19 cellular contexts compared by ENCODE assay signal in the genomic region with DNA sequence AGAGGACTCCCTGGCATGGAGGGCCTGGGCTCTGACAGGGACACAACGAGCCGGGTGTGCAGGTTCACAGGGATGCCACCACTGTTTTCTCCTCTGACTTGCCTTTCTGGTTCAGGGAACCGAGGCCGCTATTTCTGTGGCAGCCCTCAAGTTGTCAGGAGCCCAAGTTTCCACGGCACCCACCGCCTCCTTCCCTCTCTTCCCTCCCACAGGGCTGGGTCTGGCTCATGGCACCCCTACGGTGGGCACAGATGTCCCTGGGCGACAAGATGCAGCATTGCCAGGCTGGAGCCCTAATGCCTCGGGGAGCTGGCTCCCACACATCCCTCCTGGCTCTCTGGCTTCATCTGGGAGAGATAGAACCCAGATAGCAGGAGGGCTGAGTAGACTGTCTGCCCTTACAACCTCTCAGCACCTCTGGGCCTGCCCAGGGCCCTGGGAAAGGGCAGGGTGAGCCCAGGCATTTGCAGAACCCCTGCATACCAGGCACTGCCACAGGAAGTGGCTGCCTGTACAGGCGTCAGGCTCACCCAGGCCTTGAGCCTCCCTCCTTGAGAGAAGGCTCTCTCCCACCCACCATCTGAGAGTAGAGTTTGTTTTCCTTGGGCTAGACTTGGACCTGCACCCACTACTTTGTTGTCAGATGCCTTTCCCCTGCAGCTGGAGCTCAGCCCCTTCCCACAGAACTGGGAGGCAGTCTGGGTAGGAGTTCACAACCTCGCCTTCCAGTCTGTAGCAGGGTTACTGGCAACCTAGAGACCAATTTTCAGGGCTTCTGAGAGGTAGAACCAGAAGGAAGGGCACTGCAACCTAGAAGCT.
"Had no signal": no experiment of that assay in that cellular context is flagged by ENCODE, and none has a peak within 500 bp of the region (broad histone marks: within the 10 kb centered on the region; RNA-seq: fewer than 3 reads in every experiment).

No MANE protein-coding gene starts in this region.

- H3K36me3 Mint-ChIP-seq: immature natural killer cell, type B pancreatic cell had no signal

- H3K27me3 ChIP-seq: esophagus squamous epithelium, heart right ventricle, right atrium auricular region had no signal

- ATAC-seq: activated CD4-positive, alpha-beta T cell treated with anti-CD3 and anti-CD28 coated beads for 36 hours; effector memory CD8-positive, alpha-beta T cell; heart right ventricle; left ventricle myocardium superior had no signal

- H3K27ac Mint-ChIP-seq: activated CD4-positive, alpha-beta memory T cell treated with anti-CD3 and anti-CD28 coated beads for 36 hours; activated CD4-positive, alpha-beta T cell treated with anti-CD3 and anti-CD28 coated beads for 36 hours; activated T-cell treated with anti-CD3 and anti-CD28 coated beads, Interleukin-2, amount 50 U/mL, for 24 hours; immature natural killer cell; memory B cell; progenitor cell of endocrine pancreas; type B pancreatic cell had no signal

- H3K4me3 Mint-ChIP-seq: activated CD4-positive, alpha-beta memory T cell treated with anti-CD3 and anti-CD28 coated beads for 36 hours; activated CD4-positive, alpha-beta T cell treated with anti-CD3 and anti-CD28 coated beads for 36 hours; activated T-cell treated with anti-CD3 and anti-CD28 coated beads, Interleukin-2, amount 50 U/mL, for 24 hours; effector memory CD8-positive, alpha-beta T cell; immature natural killer cell; memory B cell; type B pancreatic cell had no signal

- H3K27ac ChIP-seq: heart right ventricle, right atrium auricular region had no signal

- H3K4me1 Mint-ChIP-seq: immature natural killer cell, memory B cell had no signal

- DNase-seq: activated CD4-positive, alpha-beta memory T cell treated with anti-CD3 and anti-CD28 coated beads for 36 hours; activated CD4-positive, alpha-beta T cell treated with anti-CD3 and anti-CD28 coated beads for 36 hours; activated effector memory CD4-positive, alpha-beta T cell treated with anti-CD3 and anti-CD28 coated beads, Interleukin-2, amount 50 U/mL, for 16 hours; activated naive CD4-positive, alpha-beta T cell treated with anti-CD3 and anti-CD28 coated beads, Interleukin-2, amount 50 U/mL, for 16 hours; activated T-cell treated with anti-CD3 and anti-CD28 coated beads, Interleukin-2, amount 50 U/mL, for 24 hours; amniotic stem cell; effector memory CD8-positive, alpha-beta T cell; esophagus squamous epithelium; heart right ventricle; immature natural killer cell; left ventricle myocardium superior; stimulated activated CD4-positive, alpha-beta T cell treated with anti-CD3 and anti-CD28 coated beads, Interleukin-12 subunit alpha, Interleukin-12 subunit beta, amount 100 ng/mL, for 4 hours; stimulated activated CD4-positive, alpha-beta T cell treated with anti-CD3 and anti-CD28 coated beads, Interleukin-1b, Interleukin-23, amount 100 ng/mL, for 48 hours; stimulated activated CD8-positive, alpha-beta memory T cell treated with anti-CD3 and anti-CD28 coated beads, Interleukin-4, amount 100 ng/mL, for 48 hours; stimulated activated naive CD4-positive, alpha-beta T cell treated with Interleukin-2 at 50 U/mL for 16 hours had no signal

- H3K27me3 Mint-ChIP-seq: activated CD4-positive, alpha-beta memory T cell treated with anti-CD3 and anti-CD28 coated beads for 36 hours; activated CD4-positive, alpha-beta T cell treated with anti-CD3 and anti-CD28 coated beads for 36 hours; activated T-cell treated with anti-CD3 and anti-CD28 coated beads, Interleukin-2, amount 50 U/mL, for 24 hours; effector memory CD8-positive, alpha-beta T cell; memory B cell had no signal

- H3K4me3 ChIP-seq: esophagus squamous epithelium, heart right ventricle, right atrium auricular region had no signal

- H3K9me3 ChIP-seq: esophagus squamous epithelium had no signal

- H3K9me3 Mint-ChIP-seq: activated CD4-positive, alpha-beta memory T cell treated with anti-CD3 and anti-CD28 coated beads for 36 hours; activated T-cell treated with anti-CD3 and anti-CD28 coated beads, Interleukin-2, amount 50 U/mL, for 24 hours; effector memory CD8-positive, alpha-beta T cell; immature natural killer cell; memory B cell; type B pancreatic cell had no signal
